Comparison of ENCODE assay signal across 10 cellular contexts in genomic region chrY:17397659-17398058, GRCh38.
"Had no signal": no experiment of that assay in that cellular context is flagged by ENCODE, and none has a peak within 500 bp of the region (broad histone marks: within the 10 kb centered on the region; RNA-seq: fewer than 3 reads in every experiment).

No MANE protein-coding gene starts in this region.

- H3K4me1 ChIP-seq: HAP-1 had no signal

- H3K4me1 Mint-ChIP-seq: IgD-negative memory B cell had no signal

- H3K36me3 ChIP-seq: HAP-1 had no signal

- H3K9me3 Mint-ChIP-seq: HFFc6, IgD-negative memory B cell had no signal

- ATAC-seq: HCT116, HepG2 had no signal

- H3K4me3 ChIP-seq: GM23248, HAP-1 had no signal

- FAIRE-seq: HepG2 had no signal

- H3K36me3 Mint-ChIP-seq: IgD-negative memory B cell had no signal

- H3K4me3 Mint-ChIP-seq: HFFc6, IgD-negative memory B cell had no signal

- DNase-seq: GM23248, GOT3, H7, HFFc6, KBM-7 had no signal

- H3K27ac ChIP-seq: GM23248, HL-60 had no signal

- H3K9me3 ChIP-seq: HAP-1 had no signal

- H3K27ac Mint-ChIP-seq: HFFc6, IgD-negative memory B cell had no signal

- H3K27me3 Mint-ChIP-seq: IgD-negative memory B cell had no signal
